ENCODE assay signal across 9 cellular contexts in the genomic region with DNA sequence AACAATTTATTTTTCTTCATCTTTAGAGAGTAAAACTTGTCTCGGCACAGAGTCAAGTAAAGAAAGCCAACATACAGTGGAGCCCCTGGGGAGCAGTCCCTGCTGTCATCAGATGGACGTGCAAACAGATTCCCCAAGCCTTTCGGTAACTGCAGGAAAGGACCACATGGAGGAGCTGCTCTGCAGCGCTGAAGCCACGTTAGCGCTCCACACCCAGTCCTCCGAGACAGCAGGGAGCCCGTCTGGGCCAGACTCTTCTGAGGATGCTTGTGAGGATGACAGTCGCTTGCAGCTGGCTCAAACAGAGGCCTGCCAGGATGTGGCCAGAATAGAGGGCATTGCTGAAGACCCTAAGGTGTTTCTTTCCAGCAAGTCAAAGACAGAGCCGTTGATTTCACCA.
DNase-seq lines count a peak whose midpoint lies in the region; ATAC-seq and TF ChIP-seq lines count a peak whose summit lies in the region.
"Had no signal": no experiment of that assay in that cellular context is flagged by ENCODE, and none has a peak within 500 bp of the region (broad histone marks: within the 10 kb centered on the region; RNA-seq: fewer than 3 reads in every experiment).

No MANE protein-coding gene starts in this region.

- H3K36me3 Mint-ChIP-seq in WTC11 = peaks cover 24% of the 10 kb centered on the region

- H3K4me1 ChIP-seq in right atrium auricular region (peaks cover 0 to 9% of the 10 kb centered on the region in 2 donors), sigmoid colon (peaks cover 0 to 9% (median 6%) of the 10 kb centered on the region in 4 donors), breast epithelium (no peaks in the 10 kb centered on the region)

- intact Hi-C loops in sigmoid colon (cut with DNase I) (loop anchor here (5.0 kb wide), 2 partner anchors 50 to 80 kb away; a partner anchor contains a TSS), breast epithelium (cut with DNase I; ENCODE audit: low total_unique reads) (no loop called here)

- peaks cover 21% of the 10 kb centered on the region for H3K4me1 Mint-ChIP-seq in WTC11

- DNase-seq in HCEC 1CT (peak; percentile 71), WTC11 (ENCODE audit: low spot score) (peak; percentile 79), right atrium auricular region (ENCODE audit: low spot score) (peak; percentile 68), sigmoid colon (peak; percentile 77), breast epithelium (ENCODE audit: low spot score in 2 of 2) (no peak)
- DNase-seq in activated CD4-positive, alpha-beta T cell treated with anti-CD3 and anti-CD28 coated beads, Interleukin-2, amount 50 U/mL, for 48 hours = no peak
- DNase-seq: SW 1271 had no signal

- POLR2A ChIA-PET in WTC11 (lab: Charles Lee) = interaction anchor here (1.2 kb wide), 1 partner anchor 147 kb away, joined by 3 read pairs; no protein-coding TSS in a partner anchor

- H3K27ac ChIP-seq in right atrium auricular region (peak overlapping the region; percentile 68 to 70), sigmoid colon (peak overlapping the region; percentile 54 to 75 (median 60)), breast epithelium (no peak overlapping the region)

- H3K27me3 Mint-ChIP-seq in WTC11 (ENCODE audit: low read depth) = no peaks in the 10 kb centered on the region

- TF ChIP-seq POLR2A in sigmoid colon (IDR thresholded peaks at IDR 0.05) = no peak
- TF ChIP-seq POLR2A in breast epithelium (IDR thresholded peaks at IDR 0.05) = no peak

- TF ChIP-seq EP300 in sigmoid colon (IDR thresholded peaks at IDR 0.05) = no peak

- H3K9me3 ChIP-seq in right atrium auricular region (no peaks in the 10 kb centered on the region), sigmoid colon (no peaks in the 10 kb centered on the region), breast epithelium (no peaks in the 10 kb centered on the region)

- peaks cover 9% of the 10 kb centered on the region for H3K9me3 Mint-ChIP-seq in WTC11

- peak overlapping the region; percentile 18; the same call in 1 of the 2 replicates for H3K27ac Mint-ChIP-seq in WTC11

- peak; percentile 99 for ATAC-seq in WTC11
- no peak for ATAC-seq in HG02840 (IDR thresholded peaks at IDR 0.05; ENCODE audit: low FRiP score, unreplicated experiment)
- no peak for ATAC-seq in HG03520 (IDR thresholded peaks at IDR 0.05; ENCODE audit: unreplicated experiment)

- CTCF ChIA-PET in WTC11 (lab: Charles Lee) = interaction anchor here (0.8 to 3.4 kb wide), 6 partner anchors 10 to 78 kb away, joined by 3 to 12 read pairs (median 5); a partner anchor contains a TSS

- H3K4me3 ChIP-seq in right atrium auricular region = peak overlapping the region; percentile 7 to 34
- H3K4me3 ChIP-seq in sigmoid colon = no peak overlapping the region
- no peak overlapping the region for H3K4me3 ChIP-seq in breast epithelium

- no peak overlapping the region for H3K4me3 Mint-ChIP-seq in WTC11

- WGBS in sigmoid colon, 2 donors = 40 to 68% methylated on average over 10 of the region's 10 CpGs

- H3K27me3 ChIP-seq in right atrium auricular region (no peaks in the 10 kb centered on the region), sigmoid colon (no peaks in the 10 kb centered on the region), breast epithelium (no peaks in the 10 kb centered on the region)

- H3K36me3 ChIP-seq in right atrium auricular region (peaks cover 28% of the 10 kb centered on the region), sigmoid colon (peaks cover 0 to 35% (median 4%) of the 10 kb centered on the region in 4 donors), breast epithelium (no peaks in the 10 kb centered on the region)

- TF ChIP-seq CTCF in WTC11 (IDR thresholded peaks at IDR 0.05) (no peak), right atrium auricular region (IDR thresholded peaks at IDR 0.05) (peak; percentile 60 to 75), sigmoid colon (IDR thresholded peaks at IDR 0.05) (peak; percentile 10 to 49 (median 29)), breast epithelium (IDR thresholded peaks at IDR 0.05) (no peak)

TF ChIP-seq in WTC11, 78 proteins besides CTCF, POLR2A, EP300 and RAD21:
- TF ChIP-seq NR3C1 (CRISPR knock-in tag; conservative IDR thresholded peaks at IDR 0.05; ENCODE audit: low read depth) (no peak), SP1 (CRISPR knock-in tag; conservative IDR thresholded peaks at IDR 0.05) (peak; percentile 39; the same call in 1 of the 2 replicates)

Comparison
In these comparisons a context has a peak if more than half of its experiments do, and no peak if none do; other contexts are left out.
1. DNase-seq: peak in HCEC 1CT (single experiment), WTC11 (single experiment), right atrium auricular region (single experiment) and sigmoid colon (single experiment); none in breast epithelium (0 of 2) and activated CD4-positive, alpha-beta T cell treated with anti-CD3 and anti-CD28 coated beads, Interleukin-2, amount 50 U/mL, for 48 hours (0 of 2).
2. CTCF ChIP-seq: peak in right atrium auricular region (2 of 2) and sigmoid colon (4 of 4); none in WTC11 (single experiment) and breast epithelium (0 of 3).
3. H3K27ac ChIP-seq: peak in right atrium auricular region (2 of 2) and sigmoid colon (4 of 4); none in breast epithelium (0 of 2).
4. H3K4me3 ChIP-seq: peak in right atrium auricular region (2 of 2); none in sigmoid colon (0 of 4) and breast epithelium (0 of 3).